Comparison of ENCODE assay signal across 22 cellular contexts in the genomic region with DNA sequence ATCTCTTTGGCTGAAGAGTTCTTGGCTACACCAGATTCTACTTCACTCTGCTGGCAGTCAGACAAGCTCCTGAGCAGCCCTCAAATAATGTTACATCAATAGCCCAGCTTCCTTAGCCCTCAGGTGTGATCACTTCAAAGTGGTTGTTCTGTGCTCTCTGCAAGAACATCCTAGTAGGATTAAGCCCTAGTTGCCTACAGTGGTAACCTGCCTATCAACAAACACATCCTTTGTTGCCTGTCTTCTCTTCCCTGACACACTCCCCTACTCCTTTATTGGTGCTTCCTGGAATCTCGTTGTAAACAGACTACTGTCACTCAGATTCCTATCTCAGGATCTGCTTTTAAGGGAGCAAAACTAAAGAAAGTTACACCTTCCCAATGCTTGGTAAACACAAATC.
"Had no signal": no experiment of that assay in that cellular context is flagged by ENCODE, and none has a peak within 500 bp of the region (broad histone marks: within the 10 kb centered on the region; RNA-seq: fewer than 3 reads in every experiment).

No MANE protein-coding gene starts in this region.

- H3K27ac ChIP-seq: adrenal gland, breast epithelium, coronary artery, thyroid gland had no signal

- H3K27me3 ChIP-seq: breast epithelium, spleen, thyroid gland had no signal

- H3K4me3 ChIP-seq: adrenal gland, breast epithelium, coronary artery, lung, spleen, thyroid gland had no signal

- H3K27ac Mint-ChIP-seq: activated CD4-positive, alpha-beta memory T cell treated with anti-CD3 and anti-CD28 coated beads for 36 hours; activated naive CD4-positive, alpha-beta T cell treated with anti-CD3 and anti-CD28 coated beads, Interleukin-2, amount 50 U/mL, for 72 hours; activated T-helper 1 cell treated with anti-CD3 and anti-CD28 coated beads, Interleukin-12 subunit alpha, Interleukin-12 subunit beta, Interleukin-2, Interleukin-4 antibody, amounts not matched to agents 30 ng/mL and 10 ng/mL and 1 ng/mL, durations not matched to agents 14 hours and 24 hours and 36 hours; stimulated activated naive B cell treated with anti-CD40 and anti-IgM and Interleukin-4, amounts not matched to agents 10 μg/mL and 1 μg/mL and 100 μg/mL, for 72 hours had no signal

- H3K36me3 Mint-ChIP-seq: activated CD4-positive, alpha-beta memory T cell treated with anti-CD3 and anti-CD28 coated beads for 36 hours; activated naive CD4-positive, alpha-beta T cell treated with anti-CD3 and anti-CD28 coated beads, Interleukin-2, amount 50 U/mL, for 72 hours; stimulated activated naive B cell treated with anti-CD40 and anti-IgM and Interleukin-4, amounts not matched to agents 10 μg/mL and 1 μg/mL and 100 μg/mL, for 72 hours had no signal

- H3K36me3 ChIP-seq: adrenal gland, breast epithelium, spleen, thyroid gland had no signal

- ATAC-seq: activated naive CD4-positive, alpha-beta T cell treated with anti-CD3 and anti-CD28 coated beads, Interleukin-2, amount 50 U/mL, for 72 hours had no signal

- H3K9me3 ChIP-seq: adrenal gland, breast epithelium, spleen, thyroid gland had no signal

- H3K27me3 Mint-ChIP-seq: activated B cell treated with CpG ODN at 0.5 μM for 24 hours; stimulated activated naive B cell treated with anti-CD40 and anti-IgM and Interleukin-4, amounts not matched to agents 10 μg/mL and 1 μg/mL and 100 μg/mL, for 72 hours had no signal

- H3K9me3 Mint-ChIP-seq: activated B cell treated with CpG ODN at 0.5 μM for 24 hours; activated CD4-positive, alpha-beta memory T cell treated with anti-CD3 and anti-CD28 coated beads for 36 hours; activated naive CD4-positive, alpha-beta T cell treated with anti-CD3 and anti-CD28 coated beads, Interleukin-2, amount 50 U/mL, for 72 hours; activated T-helper 1 cell treated with anti-CD3 and anti-CD28 coated beads, Interleukin-12 subunit alpha, Interleukin-12 subunit beta, Interleukin-2, Interleukin-4 antibody, amounts not matched to agents 30 ng/mL and 10 ng/mL and 1 ng/mL, durations not matched to agents 14 hours and 24 hours and 36 hours; nephron progenitor cell; stimulated activated naive B cell treated with anti-CD40 and anti-IgM and Interleukin-4, amounts not matched to agents 10 μg/mL and 1 μg/mL and 100 μg/mL, for 72 hours had no signal

- DNase-seq: activated B cell treated with CpG ODN at 0.5 μM for 24 hours; activated CD4-positive, alpha-beta T cell treated with anti-CD3 and anti-CD28 coated beads for 4 hours; activated gamma-delta T cell treated with Interleukin-2 at 50 U/mL for 16 hours; activated T-cell treated with anti-CD3 and anti-CD28 coated beads for 4 hours; adrenal gland; erythroblast; foreskin melanocyte; glutamatergic neuron; hypothalamus; nephron progenitor cell; occipital lobe; posterior cingulate gyrus; spleen; stimulated activated CD4-positive, alpha-beta T cell treated with anti-CD3 and anti-CD28 coated beads, Interleukin-4, amount 100 ng/mL, for 4 hours had no signal

- H3K4me3 Mint-ChIP-seq: activated CD4-positive, alpha-beta memory T cell treated with anti-CD3 and anti-CD28 coated beads for 36 hours; activated T-helper 1 cell treated with anti-CD3 and anti-CD28 coated beads, Interleukin-12 subunit alpha, Interleukin-12 subunit beta, Interleukin-2, Interleukin-4 antibody, amounts not matched to agents 30 ng/mL and 10 ng/mL and 1 ng/mL, durations not matched to agents 14 hours and 24 hours and 36 hours; nephron progenitor cell had no signal

- H3K4me1 ChIP-seq: adrenal gland, breast epithelium, thyroid gland had no signal
